36 cellular contexts compared by ENCODE assay signal in genomic region chr11:107621090-107621489, GRCh38. TPM values are rescaled to one million over a fixed set of nuclear protein-coding genes. Genes with fewer than 3 reads are reported as not detected.
"Had no signal": no experiment of that assay in that cellular context is flagged by ENCODE, and none has a peak within 500 bp of the region (broad histone marks: within the 10 kb centered on the region; RNA-seq: fewer than 3 reads in every experiment).

No MANE protein-coding gene starts in this region.

- H3K9ac ChIP-seq: KMS-11 had no signal

- DNase-seq: Karpas-422, Kasumi-1, KG1, MG63, MM.1S, MV-4-11, NCI-H1048, NCI-H1092, NCI-H1092 treated with DMSO at 0.1 percent for 48 hours, NCI-H1105, NCI-H1105 treated with DMSO at 0.1 percent for 48 hours, NCI-H1417, NCI-H1417 treated with DMSO at 0.1 percent for 48 hours, NCI-H1436, NCI-H1436 treated with DMSO at 0.1 percent for 48 hours, NCI-H146, NCI-H1694, NCI-H1694 treated with DMSO at 0.1 percent for 48 hours, NCI-H187, NCI-H187 treated with DMSO at 0.1 percent for 48 hours, NCI-H1930, NCI-H2029, NCI-H2029 treated with DMSO at 0.1 percent for 48 hours, NCI-H2081, NCI-H2081 treated with DMSO at 0.1 percent for 48 hours, NCI-H2107, NCI-H2171, NCI-H2171 treated with DMSO at 0.1 percent for 48 hours, NCI-H2227 treated with DMSO at 0.1 percent for 48 hours, NCI-H226, NCI-H345, NCI-H446, NCI-H446 treated with DMSO at 0.1 percent for 48 hours had no signal

- H3K4me3 ChIP-seq: MG63 had no signal

- H3K4me2 ChIP-seq: KMS-11 had no signal

- H3K9me3 ChIP-seq: MG63 had no signal

- H3K27ac ChIP-seq: KMS-11 had no signal

- H3K36me3 ChIP-seq: MG63 had no signal

RNA-seq across cellular contexts. Expression of gene ELMOD1, which starts 30.1 kb away (rescaled TPM):
- total RNA-seq: MCF 10A, NCI-H460 had no signal
